1 cellular context compared by ENCODE assay signal in genomic region chr6:157516319-157517026, GRCh38.
TF ChIP-seq lines count a peak whose summit lies in the region.

No MANE protein-coding gene starts in this region.

TF ChIP-seq in K562, 482 proteins besides CTCF, POLR2A, EP300 and RAD21 (continued from another document):
- TF ChIP-seq, protein P1, sequence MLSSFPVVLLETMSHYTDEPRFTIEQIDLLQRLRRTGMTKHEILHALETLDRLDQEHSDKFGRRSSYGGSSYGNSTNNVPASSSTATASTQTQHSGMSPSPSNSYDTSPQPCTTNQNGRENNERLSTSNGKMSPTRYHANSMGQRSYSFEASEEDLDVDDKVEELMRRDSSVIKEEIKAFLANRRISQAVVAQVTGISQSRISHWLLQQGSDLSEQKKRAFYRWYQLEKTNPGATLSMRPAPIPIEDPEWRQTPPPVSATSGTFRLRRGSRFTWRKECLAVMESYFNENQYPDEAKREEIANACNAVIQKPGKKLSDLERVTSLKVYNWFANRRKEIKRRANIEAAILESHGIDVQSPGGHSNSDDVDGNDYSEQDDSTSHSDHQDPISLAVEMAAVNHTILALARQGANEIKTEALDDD (IDR thresholded peaks at IDR 0.05), result no peak
- TF ChIP-seq ZNF12 (CRISPR knock-in tag; IDR thresholded peaks at IDR 0.05) (no peak), ZBTB7A (IDR thresholded peaks at IDR 0.05; ENCODE audit: borderline replicate concordance, control insufficient read depth, low read depth, low read length) (no peak), SPI1 (IDR thresholded peaks at IDR 0.05; ENCODE audit: borderline replicate concordance, low read depth, low read length) (no peak), POLR2AphosphoS2 (IDR thresholded peaks at IDR 0.05; ENCODE audit: low read length) (no peak), LCOR (CRISPR knock-in tag; IDR thresholded peaks at IDR 0.05) (no peak), SLC30A9 (CRISPR knock-in tag; IDR thresholded peaks at IDR 0.05) (no peak), HOXB6 (CRISPR knock-in tag; IDR thresholded peaks at IDR 0.05; ENCODE audit: borderline replicate concordance) (no peak)
- TF ChIP-seq, protein P2, sequence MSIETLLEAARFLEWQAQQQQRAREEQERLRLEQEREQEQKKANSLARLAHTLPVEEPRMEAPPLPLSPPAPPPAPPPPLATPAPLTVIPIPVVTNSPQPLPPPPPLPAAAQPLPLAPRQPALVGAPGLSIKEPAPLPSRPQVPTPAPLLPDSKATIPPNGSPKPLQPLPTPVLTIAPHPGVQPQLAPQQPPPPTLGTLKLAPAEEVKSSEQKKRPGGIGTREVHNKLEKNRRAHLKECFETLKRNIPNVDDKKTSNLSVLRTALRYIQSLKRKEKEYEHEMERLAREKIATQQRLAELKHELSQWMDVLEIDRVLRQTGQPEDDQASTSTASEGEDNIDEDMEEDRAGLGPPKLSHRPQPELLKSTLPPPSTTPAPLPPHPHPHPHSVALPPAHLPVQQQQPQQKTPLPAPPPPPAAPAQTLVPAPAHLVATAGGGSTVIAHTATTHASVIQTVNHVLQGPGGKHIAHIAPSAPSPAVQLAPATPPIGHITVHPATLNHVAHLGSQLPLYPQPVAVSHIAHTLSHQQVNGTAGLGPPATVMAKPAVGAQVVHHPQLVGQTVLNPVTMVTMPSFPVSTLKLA (conservative IDR thresholded peaks at IDR 0.05), result no peak
